9 cellular contexts compared by ENCODE assay signal in genomic region chr4:40462326-40462725, GRCh38.
DNase-seq lines count a peak whose midpoint lies in the region; ATAC-seq and TF ChIP-seq lines count a peak whose summit lies in the region.
"Had no signal": no experiment of that assay in that cellular context is flagged by ENCODE, and none has a peak within 500 bp of the region (broad histone marks: within the 10 kb centered on the region; RNA-seq: fewer than 3 reads in every experiment).

No MANE protein-coding gene starts in this region.

- H3K4me2 ChIP-seq in neural progenitor cell: no peak overlapping the region

- no peaks in the 10 kb centered on the region for H3K27me3 Mint-ChIP-seq in WTC11 (ENCODE audit: low read depth)
- no peaks in the 10 kb centered on the region for H3K27me3 Mint-ChIP-seq in neural progenitor cell (ENCODE audit: insufficient read depth, low read depth)

- no peaks in the 10 kb centered on the region for H3K79me2 ChIP-seq in neural progenitor cell (ENCODE audit: low read depth)

- H3K27me3 ChIP-seq in neural progenitor cell: no peaks in the 10 kb centered on the region

- no peak overlapping the region for H3K4me3 ChIP-seq in neural progenitor cell

- no peaks in the 10 kb centered on the region for H3K4me1 ChIP-seq in neural progenitor cell

- H3K36me3 ChIP-seq in neural progenitor cell: no peaks in the 10 kb centered on the region

- ATAC-seq in GM19043 (IDR thresholded peaks at IDR 0.05; ENCODE audit: low read depth, unreplicated experiment): peak; percentile 67
- ATAC-seq in HG03025 (IDR thresholded peaks at IDR 0.05; ENCODE audit: low FRiP score, unreplicated experiment): peak; percentile 57
- ATAC-seq in WTC11: no peak
- no peak for ATAC-seq in SK-N-SH treated with all-trans-retinoic acid at 6 μM for 48 hours

- no peak overlapping the region for H3K27ac ChIP-seq in neural progenitor cell

- peak; percentile 8 for TF ChIP-seq CTCF in GM10266 (IDR thresholded peaks at IDR 0.05; ENCODE audit: control insufficient read depth, insufficient read depth, low read depth, missing control alignments)
- no peak for TF ChIP-seq CTCF in WTC11 (IDR thresholded peaks at IDR 0.05)
- TF ChIP-seq CTCF in neural progenitor cell (IDR thresholded peaks at IDR 0.05): no peak

- POLR2A ChIA-PET in WTC11 (lab: Charles Lee): no interaction called here

- peaks cover 19% of the 10 kb centered on the region for H3K36me3 Mint-ChIP-seq in WTC11
- no peaks in the 10 kb centered on the region for H3K36me3 Mint-ChIP-seq in neural progenitor cell

- no peaks in the 10 kb centered on the region for H3K9me3 ChIP-seq in neural progenitor cell (ENCODE audit: low read depth)

- CTCF ChIA-PET in WTC11 (lab: Charles Lee): no interaction called here

- H3K4me1 Mint-ChIP-seq in WTC11 (peaks cover 12% of the 10 kb centered on the region), neural progenitor cell (peaks cover 4% of the 10 kb centered on the region)

- H3K9me3 Mint-ChIP-seq in WTC11 (no peaks in the 10 kb centered on the region), neural progenitor cell (no peaks in the 10 kb centered on the region)

- H2AFZ ChIP-seq in neural progenitor cell (replicated peaks): no peak overlapping the region

- H3K4me3 Mint-ChIP-seq in WTC11 (no peak overlapping the region), neural progenitor cell (no peak overlapping the region)

- H4K20me1 ChIP-seq in neural progenitor cell (ENCODE audit: low read depth): no peaks in the 10 kb centered on the region

- H3K27ac Mint-ChIP-seq in WTC11 (peak overlapping the region; percentile 47), neural progenitor cell (no peak overlapping the region)

- no peak overlapping the region for H3K9ac ChIP-seq in neural progenitor cell

- DNase-seq in GM10266 (ENCODE audit: extremely low spot score) (peak; percentile 52), WTC11 (ENCODE audit: low spot score) (no peak), neural progenitor cell (ENCODE audit: low spot score) (no peak), NCI-H524 (lab: John Stamatoyannopoulos, UW) (no peak)
- DNase-seq in stimulated activated CD4-positive, alpha-beta T cell treated with anti-CD3 and anti-CD28 coated beads, Interleukin-2, amount 100 ng/mL, for 48 hours: no peak
- DNase-seq: NCI-H1105 had no signal

- no peaks in the 10 kb centered on the region for H3F3A ChIP-seq in neural progenitor cell (ENCODE audit: low read depth)

TF ChIP-seq in WTC11, 78 proteins besides CTCF, POLR2A, EP300 and RAD21:
- no peak for TF ChIP-seq FOXJ3 (CRISPR knock-in tag; IDR thresholded peaks at IDR 0.05; ENCODE audit: borderline replicate concordance)
- TF ChIP-seq STAT6 (CRISPR knock-in tag; conservative IDR thresholded peaks at IDR 0.05; ENCODE audit: low read depth): no peak
- TF ChIP-seq MAX (CRISPR knock-in tag; IDR thresholded peaks at IDR 0.05): no peak
- TF ChIP-seq ZNF425 (CRISPR knock-in tag; conservative IDR thresholded peaks at IDR 0.05): no peak

TF ChIP-seq in SK-N-SH treated with all-trans-retinoic acid at 6 μM for 48 hours, 23 proteins besides CTCF, POLR2A, EP300 and RAD21:
- TF ChIP-seq CSDC2 (CRISPR knock-in tag; IDR thresholded peaks at IDR 0.05) (no peak), ZFP30 (CRISPR knock-in tag; IDR thresholded peaks at IDR 0.05) (no peak), ESRRG (CRISPR knock-in tag; IDR thresholded peaks at IDR 0.05) (no peak), ZNF565 (CRISPR knock-in tag; conservative IDR thresholded peaks at IDR 0.05; ENCODE audit: low read depth) (no peak), ZNF8 (CRISPR knock-in tag; IDR thresholded peaks at IDR 0.05) (no peak), RARB (CRISPR knock-in tag; IDR thresholded peaks at IDR 0.05) (no peak), GLIS3 (CRISPR knock-in tag; IDR thresholded peaks at IDR 0.05) (no peak), ISL1 (CRISPR knock-in tag; IDR thresholded peaks at IDR 0.05) (no peak), CSRNP3 (CRISPR knock-in tag; IDR thresholded peaks at IDR 0.05) (no peak), PPARA (CRISPR knock-in tag; IDR thresholded peaks at IDR 0.05; ENCODE audit: borderline replicate concordance) (no peak), BACH2 (CRISPR knock-in tag; IDR thresholded peaks at IDR 0.05; ENCODE audit: borderline replicate concordance) (no peak), ZNF70 (CRISPR knock-in tag; IDR thresholded peaks at IDR 0.05) (no peak), ARNTL (CRISPR knock-in tag; IDR thresholded peaks at IDR 0.05; ENCODE audit: borderline replicate concordance, low read depth) (no peak), POU6F1 (CRISPR knock-in tag; IDR thresholded peaks at IDR 0.05; ENCODE audit: borderline replicate concordance, low read depth) (no peak), CREB5 (CRISPR knock-in tag; IDR thresholded peaks at IDR 0.05; ENCODE audit: low read depth) (no peak), TSHZ2 (CRISPR knock-in tag; IDR thresholded peaks at IDR 0.05) (no peak), OSR1 (CRISPR knock-in tag; IDR thresholded peaks at IDR 0.05) (no peak), ZC3H10 (CRISPR knock-in tag; IDR thresholded peaks at IDR 0.05) (no peak)

Comparison
In these comparisons a context has a peak if more than half of its experiments do, and no peak if none do; other contexts are left out.
1. ATAC-seq: peak in GM19043 (single experiment) and HG03025 (single experiment); none in WTC11 (single experiment) and SK-N-SH treated with all-trans-retinoic acid at 6 μM for 48 hours (single experiment).